ENCODE assay signal across 24 cellular contexts in genomic region chr7:115973381-115973780, GRCh38. TPM values are rescaled to one million over a fixed set of nuclear protein-coding genes. Genes with fewer than 3 reads are reported as not detected.
"Had no signal": no experiment of that assay in that cellular context is flagged by ENCODE, and none has a peak within 500 bp of the region (broad histone marks: within the 10 kb centered on the region; RNA-seq: fewer than 3 reads in every experiment).

No MANE protein-coding gene starts in this region.

- H3K36me3 ChIP-seq: Peyer's patch had no signal

- H3K4me1 ChIP-seq: Peyer's patch had no signal

- ATAC-seq: activated CD8-positive, alpha-beta memory T cell treated with anti-CD3 and anti-CD28 coated beads, Interleukin-2, amount 10 ng/mL, durations not matched to agents 7 days and 5 days; activated naive CD4-positive, alpha-beta T cell treated with anti-CD3 and anti-CD28 coated beads, Interleukin-2, amount 50 U/mL, for 72 hours; activated naive CD8-positive, alpha-beta T cell treated with anti-CD3 and anti-CD28 coated beads, Interleukin-2, amount 50 U/mL, for 24 hours; T-helper 17 cell; WTC11 had no signal

- H3K27me3 ChIP-seq: Peyer's patch had no signal

- H3K4me3 ChIP-seq: Peyer's patch had no signal

- DNase-seq: activated CD4-positive, alpha-beta T cell treated with anti-CD3 and anti-CD28 coated beads for 1 hour; activated CD4-positive, alpha-beta T cell treated with anti-CD3 and anti-CD28 coated beads, Interleukin-2, amount 10 ng/mL, durations not matched to agents 24 days and 14 days; activated CD4-positive, alpha-beta T cell treated with anti-CD3 and anti-CD28 coated beads, Interleukin-2, amount 50 U/mL, for 48 hours; activated CD8-positive, alpha-beta memory T cell treated with anti-CD3 and anti-CD28 coated beads, Interleukin-2, amount 10 ng/mL, durations not matched to agents 7 days and 5 days; activated effector memory CD4-positive, alpha-beta T cell treated with anti-CD3 and anti-CD28 coated beads, Interleukin-2, amount 50 U/mL, for 16 hours; activated naive CD4-positive, alpha-beta T cell treated with Interleukin-2 at 50 U/mL for 16 hours; activated naive CD8-positive, alpha-beta T cell treated with anti-CD3 and anti-CD28 coated beads, Interleukin-2, amount 50 U/mL, for 24 hours; activated T-cell treated with anti-CD3 and anti-CD28 coated beads, Interleukin-2, amount 50 U/mL, for 24 hours; central memory CD4-positive, alpha-beta T cell; NCI-H1092; NCI-H1436; NCI-H1694 treated with DMSO at 0.1 percent for 48 hours; NCI-H2029 treated with DMSO at 0.1 percent for 48 hours; NCI-H510A treated with DMSO at 0.1 percent for 48 hours; NCI-H69; NK-92 treated with Interleukin-12 subunit alpha and Interleukin-12 subunit beta, amount 100 ng/mL, for 24 hours; Peyer's patch; SIG-M5; T-helper 17 cell; T-helper 9 cell had no signal

- H3K9me3 ChIP-seq: Peyer's patch had no signal

- H3K27ac ChIP-seq: KMS-11, Peyer's patch had no signal

- H3K4me2 ChIP-seq: KMS-11 had no signal

RNA-seq across cellular contexts. Expression of gene TFEC, which starts 57.2 kb away (rescaled TPM):
- total RNA-seq: activated CD4-positive, alpha-beta T cell treated with anti-CD3 and anti-CD28 coated beads, Interleukin-2, amount 10 ng/mL, durations not matched to agents 24 days and 14 days; activated naive CD4-positive, alpha-beta T cell treated with anti-CD3 and anti-CD28 coated beads, Interleukin-2, amount 50 U/mL, for 72 hours; MCF 10A had no signal
